14 cellular contexts compared by ENCODE assay signal in genomic region chr21:44285547-44285992, GRCh38. TPM values are rescaled to one million over a fixed set of nuclear protein-coding genes. Genes with fewer than 3 reads are reported as not detected.
DNase-seq lines count a peak whose midpoint lies in the region; TF ChIP-seq lines count a peak whose summit lies in the region.
"Had no signal": no experiment of that assay in that cellular context is flagged by ENCODE, and none has a peak within 500 bp of the region (broad histone marks: within the 10 kb centered on the region; RNA-seq: fewer than 3 reads in every experiment).

AIRE (plus strand) TSS chr21:44285876; CDS start chr21:44286007, 131 bp downstream.

- peak within 1 kb of the TSS; percentile 72 for H4K8ac ChIP-seq in neuronal stem cell (ENCODE audit: low read depth, low read length)

- H3K4me1 ChIP-seq in NT2/D1 (ENCODE audit: insufficient read depth, insufficient read length) (peaks cover 47% of the 10 kb centered on the region), neuronal stem cell (ENCODE audit: control insufficient read depth in 2 of 2, insufficient read depth in 1 of 2, low read depth in 1 of 2, low read length in 2 of 2) (peaks cover 5 to 14% of the 10 kb centered on the region in 2 donors)

- H3K9me3 Mint-ChIP-seq in glutamatergic neuron (ENCODE audit: unreplicated experiment): peaks cover 3% of the 10 kb centered on the region
- H3K9me3 Mint-ChIP-seq: activated T-helper 2 cell treated with anti-CD3 and anti-CD28 coated beads, Interferon-gamma antibody, Interleukin-2, Interleukin-4, amounts not matched to agents 10 μg/mL and 5 μg/mL and 100 μg/mL, durations not matched to agents 14 hours and 24 hours and 36 hours; CD4-positive, alpha-beta T cell had no signal

- H2BK15ac ChIP-seq in neuronal stem cell (ENCODE audit: low read length): peak within 1 kb of the TSS; percentile 99

- WGBS in neuronal stem cell (ENCODE audit: extremely low coverage in 2 of 2, insufficient read length in 2 of 2, insufficient replicate concordance in 1 of 2), 2 donors: no CpG with 5 or more reads among the region's 42 CpGs

- H2BK5ac ChIP-seq in neuronal stem cell (ENCODE audit: low read length): no peak within 1 kb of the TSS

- no peaks in the 10 kb centered on the region for H3K36me3 ChIP-seq in BJ (ENCODE audit: control insufficient read depth, insufficient read depth, low read length)
- no peaks in the 10 kb centered on the region for H3K36me3 ChIP-seq in NT2/D1 (ENCODE audit: insufficient read depth, insufficient read length, low read length)
- H3K36me3 ChIP-seq in neuronal stem cell (replicated peaks in 1 of 2; ENCODE audit: control insufficient read depth in 2 of 2, insufficient read depth in 2 of 2, low read length in 2 of 2): no peaks in the 10 kb centered on the region
- H3K36me3 ChIP-seq: HAP-1 had no signal

- H3K4me2 ChIP-seq in neuronal stem cell (ENCODE audit: insufficient read depth, low read length, poor library complexity, severe bottlenecking): peak within 1 kb of the TSS; percentile 73

- no peak within 1 kb of the TSS for H4K91ac ChIP-seq in neuronal stem cell (ENCODE audit: low read depth, low read length, poor library complexity)

- peak within 1 kb of the TSS; percentile 95 for H3K23ac ChIP-seq in neuronal stem cell (ENCODE audit: low read depth, low read length, poor library complexity)

- H3K4me1 Mint-ChIP-seq in glutamatergic neuron (ENCODE audit: low read depth, unreplicated experiment): peaks cover 14% of the 10 kb centered on the region

- peak within 1 kb of the TSS; percentile 22 for H3K9ac ChIP-seq in NT2/D1 (ENCODE audit: insufficient read length, low read depth)
- peak within 1 kb of the TSS; percentile 44 for H3K9ac ChIP-seq in neuronal stem cell (ENCODE audit: low read depth, low read length, poor library complexity)

- H3K18ac ChIP-seq in neuronal stem cell (ENCODE audit: low read length): peak within 1 kb of the TSS; percentile 89

- CTCF ChIA-PET in BJ (lab: Yijun Ruan, JAX): no interaction called here

- H3K4me3 Mint-ChIP-seq in glutamatergic neuron (ENCODE audit: unreplicated experiment): no peak within 1 kb of the TSS
- H3K4me3 Mint-ChIP-seq: CD4-positive, alpha-beta T cell had no signal

- H2AFZ ChIP-seq in neuronal stem cell (ENCODE audit: low read length): peak within 1 kb of the TSS; percentile 73

- H2AK5ac ChIP-seq in neuronal stem cell (ENCODE audit: low read depth, low read length): peak within 1 kb of the TSS; percentile 94

- in situ Hi-C loops in GM13977 (cut with MboI; ENCODE audit: low pct_unique_long_range_greater_than_20kb, low sequenced_read_pairs, unreplicated experiment): loop anchor here (25.0 kb wide), 1 partner anchor 198 kb away; no protein-coding TSS in a partner anchor

- H3K14ac ChIP-seq in neuronal stem cell (ENCODE audit: low read length): peak within 1 kb of the TSS; percentile 8

- H3K27ac Mint-ChIP-seq in glutamatergic neuron (ENCODE audit: unreplicated experiment): no peak within 1 kb of the TSS
- H3K27ac Mint-ChIP-seq: activated T-helper 2 cell treated with anti-CD3 and anti-CD28 coated beads, Interferon-gamma antibody, Interleukin-2, Interleukin-4, amounts not matched to agents 10 μg/mL and 5 μg/mL and 100 μg/mL, durations not matched to agents 14 hours and 24 hours and 36 hours; CD4-positive, alpha-beta T cell had no signal

- H3K27me3 ChIP-seq in BJ (ENCODE audit: control insufficient read depth, insufficient read depth, low read length) (peaks cover 1% of the 10 kb centered on the region), NT2/D1 (ENCODE audit: insufficient read depth, insufficient read length) (peaks cover 4% of the 10 kb centered on the region), neuronal stem cell (ENCODE audit: control insufficient read depth in 3 of 3, insufficient read depth in 3 of 3, low read depth in 1 of 3, low read length in 3 of 3) (peaks cover 2 to 78% (median 41%) of the 10 kb centered on the region in 3 experiments)
- H3K27me3 ChIP-seq: testis had no signal

- peak within 1 kb of the TSS; percentile 73 for H2BK12ac ChIP-seq in neuronal stem cell (ENCODE audit: low read length)

- TF ChIP-seq CTCF in BJ (IDR thresholded peaks at IDR 0.05; ENCODE audit: insufficient read depth, low read depth, low read length) (no peak), glutamatergic neuron (IDR thresholded peaks at IDR 0.05; ENCODE audit: partially characterized antibody, unreplicated experiment) (no peak), GM13977 (IDR thresholded peaks at IDR 0.05; ENCODE audit: extremely low read depth, insufficient read depth, missing control alignments) (no peak)

- DNase-seq in BJ (ENCODE audit: low read depth): no peak
- no peak for DNase-seq in NT2/D1 (ENCODE audit: low read depth, low spot score)
- peak; percentile 37 for DNase-seq in glutamatergic neuron
- no peak for DNase-seq in neuronal stem cell (ENCODE audit: low spot score)
- DNase-seq in GM13977 (ENCODE audit: low spot score): no peak
- no peak for DNase-seq in hippocampal formation (lab: John Stamatoyannopoulos, UW)
- DNase-seq in T-helper 1 cell: no peak
- no peak for DNase-seq in NCI-H1417 treated with DMSO at 0.1 percent for 48 hours (lab: John Stamatoyannopoulos, UW)
- DNase-seq: activated CD4-positive, alpha-beta T cell treated with anti-CD3 and anti-CD28 coated beads for 4 hours; caudate nucleus; CD4-positive, alpha-beta T cell; testis had no signal

- no peaks in the 10 kb centered on the region for H3K36me3 Mint-ChIP-seq in glutamatergic neuron (ENCODE audit: unreplicated experiment)

- H3K4me3 ChIP-seq in BJ (ENCODE audit: low read depth, low read length): peak within 1 kb of the TSS; percentile 16; the same call in 1 of the 2 replicates
- H3K4me3 ChIP-seq in NT2/D1 (ENCODE audit: insufficient read length, low read depth): no peak within 1 kb of the TSS
- H3K4me3 ChIP-seq in neuronal stem cell (ENCODE audit: low read length in 2 of 2): no peak within 1 kb of the TSS
- H3K4me3 ChIP-seq: HAP-1 had no signal

- POLR2A ChIA-PET in BJ (lab: Charles Lee): no interaction called here

- peak within 1 kb of the TSS; percentile 81 for H2BK120ac ChIP-seq in neuronal stem cell (ENCODE audit: low read depth, low read length)

- no peak within 1 kb of the TSS for H3K27ac ChIP-seq in neuronal stem cell (replicated peaks; ENCODE audit: low read length)
- H3K27ac ChIP-seq: testis had no signal

- H3K9me3 ChIP-seq in NT2/D1 (ENCODE audit: insufficient read depth, low read length): no peaks in the 10 kb centered on the region
- H3K9me3 ChIP-seq in neuronal stem cell (replicated peaks in 1 of 2; ENCODE audit: control insufficient read depth in 2 of 2, insufficient read depth in 1 of 2, low read depth in 1 of 2, low read length in 2 of 2): no peaks in the 10 kb centered on the region
- H3K9me3 ChIP-seq: HAP-1, testis had no signal

- no peak within 1 kb of the TSS for H3K4ac ChIP-seq in neuronal stem cell (ENCODE audit: low read length)

- H3K27me3 Mint-ChIP-seq in glutamatergic neuron (ENCODE audit: unreplicated experiment): peaks cover 3% of the 10 kb centered on the region

- H3K79me1 ChIP-seq in neuronal stem cell (ENCODE audit: low read depth, low read length): no peaks in the 10 kb centered on the region

RNA-seq across cellular contexts. Expression of gene AIRE, which starts in this region (rescaled TPM):
- polyA plus RNA-seq in BJ (2011; rRNA removed): 0.10 and 0.12 TPM in 2 replicates
- polyA minus RNA-seq in BJ (2011; rRNA and poly(A)+ RNA removed): 0.05 TPM in 2 replicates
- not detected for total RNA-seq in glutamatergic neuron (ENCODE audit: unreplicated experiment)
- not detected for polyA plus RNA-seq in neuronal stem cell (2013, experiment 1 of 2)
- polyA plus RNA-seq in neuronal stem cell (2013, experiment 2 of 2): not detected
- total RNA-seq: activated T-helper 2 cell treated with anti-CD3 and anti-CD28 coated beads, Interferon-gamma antibody, Interleukin-2, Interleukin-4, amounts not matched to agents 10 μg/mL and 5 μg/mL and 100 μg/mL, durations not matched to agents 14 hours and 24 hours and 36 hours had no signal

Comparison
In these comparisons a context has a peak if more than half of its experiments do, and no peak if none do; other contexts are left out.
1. Peak in DNase-seq in glutamatergic neuron; RNA of the gene not detected or under 1 TPM.